13 cellular contexts compared by ENCODE assay signal in the genomic region with DNA sequence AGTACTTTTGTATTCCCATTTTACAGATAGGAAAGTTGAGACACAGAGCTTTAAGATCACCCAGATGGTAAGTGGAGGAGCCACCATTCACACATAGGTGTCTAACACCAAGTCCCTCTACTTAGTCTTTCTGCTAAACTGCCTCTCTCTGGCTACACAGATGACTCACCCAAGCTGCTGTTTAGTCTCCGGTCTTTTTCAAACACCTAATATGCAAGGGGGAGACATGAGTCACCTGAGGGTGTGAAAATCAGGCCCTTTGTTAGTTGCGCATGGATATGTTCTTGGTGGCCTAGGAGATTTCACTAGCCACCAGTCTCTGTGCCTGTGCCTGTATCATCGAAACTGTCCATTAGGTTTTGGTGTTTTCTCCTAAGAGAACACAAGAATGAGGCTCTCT.
DNase-seq lines count a peak whose midpoint lies in the region; ATAC-seq and TF ChIP-seq lines count a peak whose summit lies in the region.
"Had no signal": no experiment of that assay in that cellular context is flagged by ENCODE, and none has a peak within 500 bp of the region (broad histone marks: within the 10 kb centered on the region; RNA-seq: fewer than 3 reads in every experiment).

No MANE protein-coding gene starts in this region.

- TF ChIP-seq POLR2A in gastrocnemius medialis (IDR thresholded peaks at IDR 0.05) = no peak

- intact Hi-C loops in gastrocnemius medialis (cut with DNase I; ENCODE audit: low total_unique reads) = no loop called here

- DNase-seq in DMS 273 (lab: John Stamatoyannopoulos, UW; ENCODE audit: unreplicated experiment) (peak; percentile 5), DMS 273 treated with DMSO at 0.1 percent for 48 hours (lab: John Stamatoyannopoulos, UW) (no peak), LoVo (ENCODE audit: low spot score) (peak; percentile 30), epithelial cell of prostate (ENCODE audit: low read depth, low spot score) (peak; percentile 64), retinal pigment epithelial cell (ENCODE audit: low read depth) (peak; percentile 23), gastrocnemius medialis (no peak)
- no peak for DNase-seq in stimulated activated CD4-positive, alpha-beta T cell treated with anti-CD3 and anti-CD28 coated beads, Interleukin-4, amount 100 ng/mL, for 1 hour
- DNase-seq: activated CD4-positive, alpha-beta T cell treated with anti-CD3 and anti-CD28 coated beads, Interleukin-2, amount 50 U/mL, for 1 hour; erythroblast; posterior cingulate gyrus had no signal

- no peaks in the 10 kb centered on the region for H3K4me1 ChIP-seq in gastrocnemius medialis

- in situ Hi-C loops in gastrocnemius medialis (cut with MboI; ENCODE audit: low sequenced_read_pairs in 4 of 4) = no loop called here

- H3K36me3 ChIP-seq in gastrocnemius medialis = no peaks in the 10 kb centered on the region

- ATAC-seq in gastrocnemius medialis (no peak), GM21723 (IDR thresholded peaks at IDR 0.05; ENCODE audit: unreplicated experiment) (no peak)

- no peaks in the 10 kb centered on the region for H3K27me3 ChIP-seq in gastrocnemius medialis

- H3K9me3 ChIP-seq in gastrocnemius medialis = no peaks in the 10 kb centered on the region

- H3K4me3 ChIP-seq in retinal pigment epithelial cell (ENCODE audit: low read length) (no peak overlapping the region), gastrocnemius medialis (no peak overlapping the region)
- H3K4me3 ChIP-seq: SK-N-MC had no signal

- TF ChIP-seq CTCF in retinal pigment epithelial cell (conservative IDR thresholded peaks at IDR 0.05; ENCODE audit: low read depth, low read length) (no peak), gastrocnemius medialis (IDR thresholded peaks at IDR 0.05 in 4 of 5, conservative IDR thresholded peaks at IDR 0.05 in 1 of 5) (no peak)

- H3K27ac ChIP-seq in epithelial cell of prostate (no peak overlapping the region), gastrocnemius medialis (no peak overlapping the region)
- H3K27ac ChIP-seq: 22Rv1, SK-N-MC had no signal

Comparison
In these comparisons a context has a peak if more than half of its experiments do, and no peak if none do; other contexts are left out.
1. DNase-seq: peak in DMS 273 (single experiment), LoVo (single experiment), epithelial cell of prostate (single experiment) and retinal pigment epithelial cell (single experiment); none in DMS 273 treated with DMSO at 0.1 percent for 48 hours (single experiment), gastrocnemius medialis (0 of 2) and stimulated activated CD4-positive, alpha-beta T cell treated with anti-CD3 and anti-CD28 coated beads, Interleukin-4, amount 100 ng/mL, for 1 hour (single experiment).